In the genomic region with DNA sequence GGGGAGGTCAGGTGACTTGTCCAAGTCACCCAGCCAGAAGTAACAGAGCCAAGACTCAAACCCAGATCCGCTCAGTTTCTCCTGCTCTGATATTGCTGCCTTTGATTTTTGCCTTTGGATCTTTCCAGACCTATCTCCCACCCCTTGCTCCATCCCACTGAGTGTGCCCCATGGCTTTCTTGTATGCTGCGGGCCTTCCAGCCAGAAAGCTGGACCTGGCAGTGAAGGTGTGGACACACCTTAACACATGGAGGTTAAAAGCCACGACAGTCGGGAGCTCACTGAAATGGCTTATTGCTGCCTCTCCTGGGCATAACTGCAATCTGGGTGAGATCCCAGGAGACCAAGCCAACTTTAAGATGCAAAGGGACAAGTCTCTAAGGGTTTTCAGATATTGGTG, we compare ENCODE assay signal across 17 cellular contexts.
DNase-seq lines count a peak whose midpoint lies in the region; ATAC-seq and TF ChIP-seq lines count a peak whose summit lies in the region.
"Had no signal": no experiment of that assay in that cellular context is flagged by ENCODE, and none has a peak within 500 bp of the region (broad histone marks: within the 10 kb centered on the region; RNA-seq: fewer than 3 reads in every experiment).

No MANE protein-coding gene starts in this region.

- H3K4me3 ChIP-seq in CD4-positive, CD25-positive, alpha-beta regulatory T cell (ENCODE audit: low read depth, low read length): no peak overlapping the region
- no peak overlapping the region for H3K4me3 ChIP-seq in naive thymus-derived CD4-positive, alpha-beta T cell (ENCODE audit: low read length)
- no peak overlapping the region for H3K4me3 ChIP-seq in body of pancreas
- H3K4me3 ChIP-seq: HAP-1, upper lobe of left lung had no signal

- no peak overlapping the region for H3K27ac ChIP-seq in CD4-positive, CD25-positive, alpha-beta regulatory T cell (ENCODE audit: insufficient read depth, low read length, poor library complexity, severe bottlenecking)
- H3K27ac ChIP-seq in naive thymus-derived CD4-positive, alpha-beta T cell (ENCODE audit: low read depth, low read length): no peak overlapping the region
- H3K27ac ChIP-seq in body of pancreas: no peak overlapping the region
- H3K27ac ChIP-seq: upper lobe of left lung had no signal

- no peaks in the 10 kb centered on the region for H3K9me3 ChIP-seq in CD4-positive, CD25-positive, alpha-beta regulatory T cell (ENCODE audit: control insufficient read depth in 2 of 2, low read length in 2 of 2)
- H3K9me3 ChIP-seq in naive thymus-derived CD4-positive, alpha-beta T cell (ENCODE audit: control insufficient read depth in 2 of 3, low read length in 3 of 3): no peaks in the 10 kb centered on the region
- no peaks in the 10 kb centered on the region for H3K9me3 ChIP-seq in body of pancreas
- H3K9me3 ChIP-seq: HAP-1, upper lobe of left lung had no signal

- no peak for DNase-seq in CD4-positive, CD25-positive, alpha-beta regulatory T cell
- DNase-seq in WTC11 (ENCODE audit: low spot score) (no peak), GDM1 (lab: John Stamatoyannopoulos, UW) (no peak), body of pancreas (no peak), DMS79 (lab: John Stamatoyannopoulos, UW) (no peak)
- no peak for DNase-seq in naive thymus-derived CD4-positive, alpha-beta T cell
- no peak for DNase-seq in stimulated activated CD4-positive, alpha-beta T cell treated with anti-CD3 and anti-CD28 coated beads, Interleukin-4, amount 100 ng/mL, for 1 hour
- DNase-seq: cortex of kidney; hypothalamus; mammary epithelial cell; NCI-H1105; NCI-H524 treated with DMSO at 0.1 percent for 48 hours; nephron progenitor cell; stimulated activated naive CD4-positive, alpha-beta T cell treated with Interleukin-2 at 50 U/mL for 16 hours had no signal

- peaks cover 0 to 3% (median 0%) of the 10 kb centered on the region in 7 donors for H3K9me3 Mint-ChIP-seq in CD4-positive, CD25-positive, alpha-beta regulatory T cell
- no peaks in the 10 kb centered on the region for H3K9me3 Mint-ChIP-seq in WTC11
- H3K9me3 Mint-ChIP-seq in naive thymus-derived CD4-positive, alpha-beta T cell: peaks cover 0 to 2% (median 0%) of the 10 kb centered on the region in 11 donors
- H3K9me3 Mint-ChIP-seq: nephron progenitor cell had no signal

- H3K36me3 ChIP-seq in CD4-positive, CD25-positive, alpha-beta regulatory T cell (ENCODE audit: control insufficient read depth, insufficient read depth, low read length): no peaks in the 10 kb centered on the region
- no peaks in the 10 kb centered on the region for H3K36me3 ChIP-seq in naive thymus-derived CD4-positive, alpha-beta T cell (ENCODE audit: control insufficient read depth in 2 of 3, insufficient read depth in 3 of 3, low read length in 3 of 3)
- no peaks in the 10 kb centered on the region for H3K36me3 ChIP-seq in body of pancreas (replicated peaks in 1 of 2; ENCODE audit: insufficient read depth in 1 of 2, low read depth in 2 of 2)
- H3K36me3 ChIP-seq: HAP-1, upper lobe of left lung had no signal

- H3K27ac Mint-ChIP-seq in CD4-positive, CD25-positive, alpha-beta regulatory T cell: peak overlapping the region; percentile 70 to 85 (median 79)
- H3K27ac Mint-ChIP-seq in WTC11: peak overlapping the region; percentile 42; the same call in 1 of the 2 replicates
- H3K27ac Mint-ChIP-seq in naive thymus-derived CD4-positive, alpha-beta T cell: peak overlapping the region in 8 of 9 donors; percentile 7 to 90 (median 80)
- H3K27ac Mint-ChIP-seq: nephron progenitor cell had no signal

- ATAC-seq in CD4-positive, CD25-positive, alpha-beta regulatory T cell (ENCODE audit: low read depth in 2 of 2): no peak
- ATAC-seq in HG03196 (IDR thresholded peaks at IDR 0.05; ENCODE audit: unreplicated experiment): peak; percentile 3
- no peak for ATAC-seq in WTC11
- ATAC-seq in naive thymus-derived CD4-positive, alpha-beta T cell: no peak
- no peak for ATAC-seq in body of pancreas

- CTCF ChIA-PET in WTC11 (lab: Charles Lee): interaction anchor here (1.1 to 3.7 kb wide), 3 partner anchors 10 to 145 kb away, joined by 3 to 25 read pairs (median 10); no protein-coding TSS in a partner anchor
- CTCF ChIA-PET in naive thymus-derived CD4-positive, alpha-beta T cell (lab: Charles Lee): no interaction called here

- peaks cover 0 to 17% (median 13%) of the 10 kb centered on the region in 4 donors for H3K4me1 Mint-ChIP-seq in CD4-positive, CD25-positive, alpha-beta regulatory T cell
- H3K4me1 Mint-ChIP-seq in WTC11: peaks cover 40% of the 10 kb centered on the region
- peaks cover 12 to 33% (median 25%) of the 10 kb centered on the region in 7 donors for H3K4me1 Mint-ChIP-seq in naive thymus-derived CD4-positive, alpha-beta T cell

- H3K27me3 Mint-ChIP-seq in CD4-positive, CD25-positive, alpha-beta regulatory T cell: no peaks in the 10 kb centered on the region
- peaks cover 2% of the 10 kb centered on the region; the same call in 1 of the 2 replicates for H3K27me3 Mint-ChIP-seq in WTC11 (ENCODE audit: low read depth)
- H3K27me3 Mint-ChIP-seq in naive thymus-derived CD4-positive, alpha-beta T cell: peaks cover 0 to 4% (median 0%) of the 10 kb centered on the region in 5 donors

- H3K36me3 Mint-ChIP-seq in CD4-positive, CD25-positive, alpha-beta regulatory T cell: no peaks in the 10 kb centered on the region
- no peaks in the 10 kb centered on the region for H3K36me3 Mint-ChIP-seq in WTC11
- no peaks in the 10 kb centered on the region for H3K36me3 Mint-ChIP-seq in naive thymus-derived CD4-positive, alpha-beta T cell

- H3K4me1 ChIP-seq in CD4-positive, CD25-positive, alpha-beta regulatory T cell (ENCODE audit: control insufficient read depth, insufficient read depth, low read length, poor library complexity, severe bottlenecking): peaks cover 11% of the 10 kb centered on the region
- H3K4me1 ChIP-seq in naive thymus-derived CD4-positive, alpha-beta T cell (ENCODE audit: control insufficient read depth in 2 of 2, insufficient read depth in 2 of 2, low read length in 2 of 2): peaks cover 8 to 15% of the 10 kb centered on the region in 2 donors
- no peaks in the 10 kb centered on the region for H3K4me1 ChIP-seq in body of pancreas
- H3K4me1 ChIP-seq: HAP-1, upper lobe of left lung had no signal

- WGBS in body of pancreas, 2 donors: 80 to 85% methylated on average over 4 of the region's 4 CpGs

- H3K4me3 Mint-ChIP-seq in CD4-positive, CD25-positive, alpha-beta regulatory T cell: peak overlapping the region in 2 of 4 donors; percentile 10 to 66
- H3K4me3 Mint-ChIP-seq in WTC11: no peak overlapping the region
- peak overlapping the region in 7 of 10 donors; percentile 34 to 70 (median 51) for H3K4me3 Mint-ChIP-seq in naive thymus-derived CD4-positive, alpha-beta T cell

- POLR2A ChIA-PET in WTC11 (lab: Charles Lee): no interaction called here
- POLR2A ChIA-PET in naive thymus-derived CD4-positive, alpha-beta T cell (lab: Charles Lee): no interaction called here

- no peaks in the 10 kb centered on the region for H3K27me3 ChIP-seq in CD4-positive, CD25-positive, alpha-beta regulatory T cell (ENCODE audit: control insufficient read depth, insufficient read depth, low read length)
- no peaks in the 10 kb centered on the region for H3K27me3 ChIP-seq in naive thymus-derived CD4-positive, alpha-beta T cell (ENCODE audit: control insufficient read depth in 2 of 2, insufficient read depth in 2 of 2, low read length in 2 of 2)
- H3K27me3 ChIP-seq in body of pancreas: no peaks in the 10 kb centered on the region
- H3K27me3 ChIP-seq: upper lobe of left lung had no signal

- no peak for TF ChIP-seq POLR2A in body of pancreas (IDR thresholded peaks at IDR 0.05)

- no peak for TF ChIP-seq CTCF in WTC11 (IDR thresholded peaks at IDR 0.05)
- TF ChIP-seq CTCF in body of pancreas (IDR thresholded peaks at IDR 0.05): no peak

- intact Hi-C loops in naive thymus-derived CD4-positive, alpha-beta T cell (cut with micrococcal nuclease): no loop called here
- intact Hi-C loops in body of pancreas (cut with DNase I): no loop called here

TF ChIP-seq in WTC11, 78 proteins besides CTCF, POLR2A, EP300 and RAD21 (continues in another document):
- no peak for TF ChIP-seq USF2 (CRISPR knock-in tag; IDR thresholded peaks at IDR 0.05)
- no peak for TF ChIP-seq ZSCAN18 (CRISPR knock-in tag; IDR thresholded peaks at IDR 0.05)
- no peak for TF ChIP-seq TEAD1 (CRISPR knock-in tag; IDR thresholded peaks at IDR 0.05)
- TF ChIP-seq ZNF317 (CRISPR knock-in tag; IDR thresholded peaks at IDR 0.05; ENCODE audit: borderline replicate concordance, low read depth): no peak
- TF ChIP-seq CREM (CRISPR knock-in tag; IDR thresholded peaks at IDR 0.05): no peak
